Comparison of ENCODE assay signal across 7 cellular contexts in genomic region chrX:119664877-119665276, GRCh38. TPM values are rescaled to one million over a fixed set of nuclear protein-coding genes. Genes with fewer than 3 reads are reported as not detected.
DNase-seq lines count a peak whose midpoint lies in the region; ATAC-seq and TF ChIP-seq lines count a peak whose summit lies in the region.
"Not testable (repeated sequence)": the region's sequence is repeated elsewhere in the genome, so short reads cannot be mapped to it uniquely, and the experiment has no call there.

No MANE protein-coding gene starts in this region.

- ATAC-seq in GM18505 (IDR thresholded peaks at IDR 0.05; ENCODE audit: unreplicated experiment) = peak; percentile 41
- ATAC-seq in GM21529 (IDR thresholded peaks at IDR 0.05; ENCODE audit: unreplicated experiment) = peak; percentile 40
- not testable (repeated sequence) for ATAC-seq in naive thymus-derived CD8-positive, alpha-beta T cell

- H3K36me3 Mint-ChIP-seq in activated naive CD4-positive, alpha-beta T cell treated with anti-CD3 and anti-CD28 coated beads, Interleukin-2, amount 50 U/mL, for 24 hours = peaks cover 13% of the 10 kb centered on the region
- peaks cover 7 to 75% (median 10%) of the 10 kb centered on the region in 3 donors for H3K36me3 Mint-ChIP-seq in naive thymus-derived CD8-positive, alpha-beta T cell

- H3K36me3 ChIP-seq in BLaER1 treated with 17β-estradiol and CSF1 and Interleukin-3, amounts not matched to agents 10 nM and 100 nM = peaks cover 5 to 48% (median 37%) of the 10 kb centered on the region in 11 experiments; a peak in 20 of 22 replicates
- H3K36me3 ChIP-seq in OCI-LY3 (replicated peaks; ENCODE audit: low read depth, low read length) = peaks cover 40% of the 10 kb centered on the region

- in situ Hi-C loops in KBM-7 (cut with MboI; ENCODE audit: low pct_unique_long_range_greater_than_20kb, low sequenced_read_pairs) = not testable (repeated sequence)

- not testable (repeated sequence) for TF ChIP-seq CTCF in OCI-LY3 (IDR thresholded peaks at IDR 0.05; ENCODE audit: low read depth, low read length)

- H3K4me3 ChIP-seq in BLaER1 treated with 17β-estradiol and CSF1 and Interleukin-3, amounts not matched to agents 10 nM and 100 nM = peak overlapping the region in 3 of 10 experiments; percentile 24 to 47 (median 33); a peak in 4 of 20 replicates
- H3K4me3 ChIP-seq in OCI-LY3 (ENCODE audit: low read length) = not testable (repeated sequence)

- peak; percentile 61 for DNase-seq in KBM-7
- not testable (repeated sequence) for DNase-seq in naive thymus-derived CD8-positive, alpha-beta T cell

- POLR2A ChIA-PET in naive thymus-derived CD8-positive, alpha-beta T cell (lab: Charles Lee) = interaction anchor here (0.6 to 0.7 kb wide), 2 partner anchors 28 to 81 kb away, joined by 3 to 6 read pairs; partner anchors contain the start of gene SEPTIN6

- H3K9me3 Mint-ChIP-seq in activated naive CD4-positive, alpha-beta T cell treated with anti-CD3 and anti-CD28 coated beads, Interleukin-2, amount 50 U/mL, for 24 hours; naive thymus-derived CD8-positive, alpha-beta T cell: not testable (repeated sequence)

- peak overlapping the region; percentile 17 for H3K27ac Mint-ChIP-seq in activated naive CD4-positive, alpha-beta T cell treated with anti-CD3 and anti-CD28 coated beads, Interleukin-2, amount 50 U/mL, for 24 hours
- peak overlapping the region in 9 of 10 donors; percentile 25 to 89 (median 58) for H3K27ac Mint-ChIP-seq in naive thymus-derived CD8-positive, alpha-beta T cell

- H3K27me3 Mint-ChIP-seq in activated naive CD4-positive, alpha-beta T cell treated with anti-CD3 and anti-CD28 coated beads, Interleukin-2, amount 50 U/mL, for 24 hours; naive thymus-derived CD8-positive, alpha-beta T cell: not testable (repeated sequence)

- H3K27me3 ChIP-seq in BLaER1 treated with 17β-estradiol and CSF1 and Interleukin-3, amounts not matched to agents 10 nM and 100 nM; OCI-LY3 (ENCODE audit: low read depth, low read length): not testable (repeated sequence)

- peak overlapping the region in 9 of 11 experiments; percentile 34 to 75 (median 67); a peak in 17 of 22 replicates for H3K9ac ChIP-seq in BLaER1 treated with 17β-estradiol and CSF1 and Interleukin-3, amounts not matched to agents 10 nM and 100 nM
- not testable (repeated sequence) for H3K9ac ChIP-seq in OCI-LY3 (ENCODE audit: low read length)

- not testable (repeated sequence) for H3K9me3 ChIP-seq in BLaER1 treated with 17β-estradiol and CSF1 and Interleukin-3, amounts not matched to agents 10 nM and 100 nM (replicated peaks in 1 of 11); OCI-LY3 (ENCODE audit: insufficient read depth, low read length)

- not testable (repeated sequence) for TF ChIP-seq POLR2A in GM18505 (IDR thresholded peaks at IDR 0.05; ENCODE audit: borderline replicate concordance, extremely low read depth, insufficient read depth, insufficient read length)

- H3K79me2 ChIP-seq in OCI-LY3 (ENCODE audit: low read length) = peaks cover 30% of the 10 kb centered on the region

- peak overlapping the region in 9 of 11 experiments; percentile 53 to 87 (median 82); a peak in 18 of 22 replicates for H3K27ac ChIP-seq in BLaER1 treated with 17β-estradiol and CSF1 and Interleukin-3, amounts not matched to agents 10 nM and 100 nM
- 0 out of 2 replicates have a peak overlapping the region, but pooled peaks have one; percentile 82 for H3K27ac ChIP-seq in OCI-LY3 (ENCODE audit: low read length)

- peak overlapping the region; percentile 70 to 94 (median 85) for H3K4me2 ChIP-seq in BLaER1 treated with 17β-estradiol and CSF1 and Interleukin-3, amounts not matched to agents 10 nM and 100 nM
- not testable (repeated sequence) for H3K4me2 ChIP-seq in OCI-LY3 (ENCODE audit: low read length)

- not testable (repeated sequence) for H2AFZ ChIP-seq in OCI-LY3 (ENCODE audit: low read depth, low read length)

- H4K20me1 ChIP-seq in BLaER1 treated with 17β-estradiol and CSF1 and Interleukin-3, amounts not matched to agents 10 nM and 100 nM = not testable (repeated sequence)
- peaks cover 27% of the 10 kb centered on the region for H4K20me1 ChIP-seq in OCI-LY3 (ENCODE audit: insufficient read depth, low read length)

- peaks cover 37 to 93% (median 78%) of the 10 kb centered on the region in 10 experiments for H3K4me1 ChIP-seq in BLaER1 treated with 17β-estradiol and CSF1 and Interleukin-3, amounts not matched to agents 10 nM and 100 nM
- H3K4me1 ChIP-seq in OCI-LY3 (ENCODE audit: low read length) = peaks cover 28% of the 10 kb centered on the region

- H3K4me3 Mint-ChIP-seq in activated naive CD4-positive, alpha-beta T cell treated with anti-CD3 and anti-CD28 coated beads, Interleukin-2, amount 50 U/mL, for 24 hours = not testable (repeated sequence)
- peak overlapping the region in 1 of 10 donors; percentile 29 for H3K4me3 Mint-ChIP-seq in naive thymus-derived CD8-positive, alpha-beta T cell

- H3K4me1 Mint-ChIP-seq in activated naive CD4-positive, alpha-beta T cell treated with anti-CD3 and anti-CD28 coated beads, Interleukin-2, amount 50 U/mL, for 24 hours = peaks cover 36% of the 10 kb centered on the region
- H3K4me1 Mint-ChIP-seq in naive thymus-derived CD8-positive, alpha-beta T cell = peaks cover 12 to 40% (median 27%) of the 10 kb centered on the region in 4 donors

RNA-seq across cellular contexts. Expression of gene SEPTIN6, which starts 28.1 kb away (rescaled TPM):
- total RNA-seq in naive thymus-derived CD8-positive, alpha-beta T cell = 100 to 1,000 TPM; 234 to 235 TPM
- polyA plus RNA-seq in naive thymus-derived CD8-positive, alpha-beta T cell = 100 to 1,000 TPM; 161 to 269 (median 226) TPM

RNA-seq across cellular contexts. Expression of gene NKRF, which starts 58.7 kb away (rescaled TPM):
- 10 to 100 TPM; 14.4 to 14.6 TPM for total RNA-seq in naive thymus-derived CD8-positive, alpha-beta T cell
- 1 to 10 TPM; 4.8 to 8.5 (median 6.8) TPM for polyA plus RNA-seq in naive thymus-derived CD8-positive, alpha-beta T cell
